Comparison of ENCODE assay signal across 31 cellular contexts in genomic region chr16:8767176-8767575, GRCh38.
"Had no signal": no experiment of that assay in that cellular context is flagged by ENCODE, and none has a peak within 500 bp of the region (broad histone marks: within the 10 kb centered on the region; RNA-seq: fewer than 3 reads in every experiment).

No MANE protein-coding gene starts in this region.

- H3K27ac ChIP-seq: brain microvascular endothelial cell, epithelial cell of prostate, esophagus squamous epithelium, gastroesophageal sphincter, VCaP had no signal

- H3K9me3 ChIP-seq: esophagus squamous epithelium, gastroesophageal sphincter had no signal

- ATAC-seq: activated naive CD4-positive, alpha-beta T cell treated with anti-CD3 and anti-CD28 coated beads, Interleukin-2, amount 50 U/mL, for 72 hours; activated T-cell treated with anti-CD3 and anti-CD28 coated beads, Interleukin-2, amount 50 U/mL, for 72 hours; effector memory CD8-positive, alpha-beta T cell; gastroesophageal sphincter; WTC11 had no signal

- H3K36me3 ChIP-seq: brain microvascular endothelial cell had no signal

- H3K4me3 ChIP-seq: esophagus squamous epithelium, gastroesophageal sphincter had no signal

- DNase-seq: activated CD4-positive, alpha-beta memory T cell treated with anti-CD3 and anti-CD28 coated beads, Interleukin-2, amount 10 ng/mL, durations not matched to agents 7 days and 5 days; activated CD4-positive, alpha-beta T cell treated with anti-CD3 and anti-CD28 coated beads for 1 hour; activated CD4-positive, alpha-beta T cell treated with anti-CD3 and anti-CD28 coated beads for 4 hours; activated CD4-positive, alpha-beta T cell treated with anti-CD3 and anti-CD28 coated beads, Interleukin-2, amount 10 ng/mL, durations not matched to agents 7 days and 5 days; activated CD4-positive, alpha-beta T cell treated with anti-CD3 and anti-CD28 coated beads, Interleukin-2, amount 50 U/mL, for 4 hours; activated CD8-positive, alpha-beta memory T cell treated with anti-CD3 and anti-CD28 coated beads, Interleukin-2, amount 50 U/mL, for 48 hours; activated gamma-delta T cell; activated naive CD4-positive, alpha-beta T cell; activated naive CD4-positive, alpha-beta T cell treated with anti-CD3 and anti-CD28 coated beads, Interleukin-2, amount 10 ng/mL, durations not matched to agents 7 days and 5 days; activated naive CD8-positive, alpha-beta T cell treated with anti-CD3 and anti-CD28 coated beads, Interleukin-2, amount 10 ng/mL, durations not matched to agents 7 days and 5 days; activated T-cell treated with anti-CD3 and anti-CD28 coated beads for 4 hours; activated T-cell treated with anti-CD3 and anti-CD28 coated beads, Interleukin-2, amount 50 U/mL, for 24 hours; activated T-cell treated with anti-CD3 and anti-CD28 coated beads, Interleukin-2, amount 50 U/mL, for 72 hours; brain microvascular endothelial cell; cortex of kidney; dermis blood vessel endothelial cell; effector CD4-positive, alpha-beta T cell; effector memory CD8-positive, alpha-beta T cell; esophagus squamous epithelium; foreskin melanocyte; T-helper 2 cell had no signal

- FAIRE-seq: astrocyte, bronchial epithelial cell, colon, endometrium, endothelial cell of umbilical vein had no signal

- H3K27me3 ChIP-seq: brain microvascular endothelial cell, esophagus squamous epithelium, gastroesophageal sphincter had no signal

- H3K4me1 ChIP-seq: esophagus squamous epithelium, gastroesophageal sphincter had no signal
